14 cellular contexts compared by ENCODE assay signal in genomic region chr6:114167583-114168576, GRCh38.
"Had no signal": no experiment of that assay in that cellular context is flagged by ENCODE, and none has a peak within 500 bp of the region (broad histone marks: within the 10 kb centered on the region; RNA-seq: fewer than 3 reads in every experiment).

No MANE protein-coding gene starts in this region.

- H3K4me1 ChIP-seq: colonic mucosa, lower lobe of right lung, parathyroid adenoma, spleen had no signal

- H3K9me3 Mint-ChIP-seq: activated naive CD4-positive, alpha-beta T cell treated with anti-CD3 and anti-CD28 coated beads for 36 hours; activated T-helper 17 cell treated with anti-CD3 and anti-CD28 coated beads, Interleukin-2, amount 50 U/mL, for 72 hours; stimulated activated naive B cell treated with anti-CD40 and anti-IgM and Interleukin-4, amounts not matched to agents 10 μg/mL and 1 μg/mL and 100 μg/mL, for 72 hours; type B pancreatic cell had no signal

- H3K27me3 ChIP-seq: colonic mucosa had no signal

- H3K4me3 ChIP-seq: colonic mucosa, lower lobe of right lung, spleen had no signal

- H3K27ac Mint-ChIP-seq: activated naive CD4-positive, alpha-beta T cell treated with anti-CD3 and anti-CD28 coated beads for 36 hours; activated T-helper 17 cell treated with anti-CD3 and anti-CD28 coated beads, Interleukin-2, amount 50 U/mL, for 72 hours; stimulated activated naive B cell treated with anti-CD40 and anti-IgM and Interleukin-4, amounts not matched to agents 10 μg/mL and 1 μg/mL and 100 μg/mL, for 72 hours; T-helper 17 cell; type B pancreatic cell had no signal

- H3K27ac ChIP-seq: colonic mucosa, lower lobe of right lung, parathyroid adenoma, spleen had no signal

- H3K9ac ChIP-seq: parathyroid adenoma had no signal

- DNase-seq: activated CD4-positive, alpha-beta T cell treated with anti-CD3 and anti-CD28 coated beads, Interleukin-2, amount 50 U/mL, for 1 hour; activated naive CD4-positive, alpha-beta T cell treated with anti-CD3 and anti-CD28 coated beads for 36 hours; activated T-cell treated with anti-CD3 and anti-CD28 coated beads for 4 hours; colonic mucosa; effector CD4-positive, alpha-beta T cell; lower lobe of right lung; midbrain; spleen; stimulated activated CD4-positive, alpha-beta T cell treated with anti-CD3 and anti-CD28 coated beads, Interleukin-1b, Interleukin-23, amount 100 ng/mL, for 48 hours; stimulated activated naive B cell treated with anti-CD40 and anti-IgM and Interleukin-4, amounts not matched to agents 10 μg/mL and 1 μg/mL and 100 μg/mL, for 72 hours; T-helper 17 cell had no signal

- H3K27me3 Mint-ChIP-seq: stimulated activated naive B cell treated with anti-CD40 and anti-IgM and Interleukin-4, amounts not matched to agents 10 μg/mL and 1 μg/mL and 100 μg/mL, for 72 hours had no signal

- H3K36me3 Mint-ChIP-seq: stimulated activated naive B cell treated with anti-CD40 and anti-IgM and Interleukin-4, amounts not matched to agents 10 μg/mL and 1 μg/mL and 100 μg/mL, for 72 hours; type B pancreatic cell had no signal

- H3K4me3 Mint-ChIP-seq: activated naive CD4-positive, alpha-beta T cell treated with anti-CD3 and anti-CD28 coated beads for 36 hours; activated T-helper 17 cell treated with anti-CD3 and anti-CD28 coated beads, Interleukin-2, amount 50 U/mL, for 72 hours; stimulated activated naive B cell treated with anti-CD40 and anti-IgM and Interleukin-4, amounts not matched to agents 10 μg/mL and 1 μg/mL and 100 μg/mL, for 72 hours; T-helper 17 cell; type B pancreatic cell had no signal

- ATAC-seq: activated T-helper 17 cell treated with anti-CD3 and anti-CD28 coated beads, Interleukin-2, amount 50 U/mL, for 72 hours; lower lobe of right lung; stimulated activated naive B cell treated with anti-CD40 and anti-IgM and Interleukin-4, amounts not matched to agents 10 μg/mL and 1 μg/mL and 100 μg/mL, for 72 hours; T-helper 17 cell had no signal

- H3K79me2 ChIP-seq: parathyroid adenoma had no signal

- H3K9me3 ChIP-seq: colonic mucosa, lower lobe of right lung, spleen had no signal

- H2AFZ ChIP-seq: parathyroid adenoma had no signal

- H3K4me1 Mint-ChIP-seq: activated T-helper 17 cell treated with anti-CD3 and anti-CD28 coated beads, Interleukin-2, amount 50 U/mL, for 72 hours; stimulated activated naive B cell treated with anti-CD40 and anti-IgM and Interleukin-4, amounts not matched to agents 10 μg/mL and 1 μg/mL and 100 μg/mL, for 72 hours; T-helper 17 cell had no signal

- H3K36me3 ChIP-seq: colonic mucosa, lower lobe of right lung, spleen had no signal
